In the genomic region with DNA sequence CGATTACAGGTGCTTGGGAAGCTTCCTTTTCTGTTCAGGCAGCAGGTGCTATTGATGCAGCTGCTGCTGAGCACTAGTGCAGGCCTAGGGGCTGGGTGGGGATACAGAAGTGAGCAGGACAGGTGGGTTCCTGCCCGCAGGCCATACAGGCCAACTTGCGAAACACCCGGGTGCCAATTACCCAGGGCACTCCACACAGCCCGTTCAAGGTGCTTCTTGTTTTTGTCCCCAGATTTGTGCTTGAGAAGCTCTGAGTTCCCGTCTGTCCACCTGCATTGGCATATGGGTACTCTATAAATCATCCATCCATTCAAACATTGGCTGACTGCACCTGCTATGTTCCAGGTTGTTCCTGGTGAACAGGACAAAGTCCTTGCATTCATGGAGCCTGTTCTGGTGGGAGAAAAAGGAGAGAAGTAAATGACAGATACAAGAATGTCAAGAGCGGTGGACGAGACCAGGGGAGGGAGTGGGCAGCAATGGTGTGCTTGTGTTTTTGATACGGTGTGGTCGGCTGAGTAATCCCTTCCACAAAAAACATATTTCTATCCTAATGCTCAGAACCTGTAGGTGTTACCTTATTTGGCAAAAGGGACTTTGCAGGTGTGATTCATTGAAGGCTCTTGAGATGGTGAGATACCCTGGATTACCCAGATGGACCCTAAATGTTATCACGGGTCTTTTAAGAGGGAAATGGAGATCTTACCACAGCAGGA, we compare ENCODE assay signal across 1 cellular context.
TF ChIP-seq lines count a peak whose summit lies in the region.

No MANE protein-coding gene starts in this region.

TF ChIP-seq in GM23338, 12 proteins besides CTCF, POLR2A, EP300 and RAD21:
- TF ChIP-seq, protein P1, sequence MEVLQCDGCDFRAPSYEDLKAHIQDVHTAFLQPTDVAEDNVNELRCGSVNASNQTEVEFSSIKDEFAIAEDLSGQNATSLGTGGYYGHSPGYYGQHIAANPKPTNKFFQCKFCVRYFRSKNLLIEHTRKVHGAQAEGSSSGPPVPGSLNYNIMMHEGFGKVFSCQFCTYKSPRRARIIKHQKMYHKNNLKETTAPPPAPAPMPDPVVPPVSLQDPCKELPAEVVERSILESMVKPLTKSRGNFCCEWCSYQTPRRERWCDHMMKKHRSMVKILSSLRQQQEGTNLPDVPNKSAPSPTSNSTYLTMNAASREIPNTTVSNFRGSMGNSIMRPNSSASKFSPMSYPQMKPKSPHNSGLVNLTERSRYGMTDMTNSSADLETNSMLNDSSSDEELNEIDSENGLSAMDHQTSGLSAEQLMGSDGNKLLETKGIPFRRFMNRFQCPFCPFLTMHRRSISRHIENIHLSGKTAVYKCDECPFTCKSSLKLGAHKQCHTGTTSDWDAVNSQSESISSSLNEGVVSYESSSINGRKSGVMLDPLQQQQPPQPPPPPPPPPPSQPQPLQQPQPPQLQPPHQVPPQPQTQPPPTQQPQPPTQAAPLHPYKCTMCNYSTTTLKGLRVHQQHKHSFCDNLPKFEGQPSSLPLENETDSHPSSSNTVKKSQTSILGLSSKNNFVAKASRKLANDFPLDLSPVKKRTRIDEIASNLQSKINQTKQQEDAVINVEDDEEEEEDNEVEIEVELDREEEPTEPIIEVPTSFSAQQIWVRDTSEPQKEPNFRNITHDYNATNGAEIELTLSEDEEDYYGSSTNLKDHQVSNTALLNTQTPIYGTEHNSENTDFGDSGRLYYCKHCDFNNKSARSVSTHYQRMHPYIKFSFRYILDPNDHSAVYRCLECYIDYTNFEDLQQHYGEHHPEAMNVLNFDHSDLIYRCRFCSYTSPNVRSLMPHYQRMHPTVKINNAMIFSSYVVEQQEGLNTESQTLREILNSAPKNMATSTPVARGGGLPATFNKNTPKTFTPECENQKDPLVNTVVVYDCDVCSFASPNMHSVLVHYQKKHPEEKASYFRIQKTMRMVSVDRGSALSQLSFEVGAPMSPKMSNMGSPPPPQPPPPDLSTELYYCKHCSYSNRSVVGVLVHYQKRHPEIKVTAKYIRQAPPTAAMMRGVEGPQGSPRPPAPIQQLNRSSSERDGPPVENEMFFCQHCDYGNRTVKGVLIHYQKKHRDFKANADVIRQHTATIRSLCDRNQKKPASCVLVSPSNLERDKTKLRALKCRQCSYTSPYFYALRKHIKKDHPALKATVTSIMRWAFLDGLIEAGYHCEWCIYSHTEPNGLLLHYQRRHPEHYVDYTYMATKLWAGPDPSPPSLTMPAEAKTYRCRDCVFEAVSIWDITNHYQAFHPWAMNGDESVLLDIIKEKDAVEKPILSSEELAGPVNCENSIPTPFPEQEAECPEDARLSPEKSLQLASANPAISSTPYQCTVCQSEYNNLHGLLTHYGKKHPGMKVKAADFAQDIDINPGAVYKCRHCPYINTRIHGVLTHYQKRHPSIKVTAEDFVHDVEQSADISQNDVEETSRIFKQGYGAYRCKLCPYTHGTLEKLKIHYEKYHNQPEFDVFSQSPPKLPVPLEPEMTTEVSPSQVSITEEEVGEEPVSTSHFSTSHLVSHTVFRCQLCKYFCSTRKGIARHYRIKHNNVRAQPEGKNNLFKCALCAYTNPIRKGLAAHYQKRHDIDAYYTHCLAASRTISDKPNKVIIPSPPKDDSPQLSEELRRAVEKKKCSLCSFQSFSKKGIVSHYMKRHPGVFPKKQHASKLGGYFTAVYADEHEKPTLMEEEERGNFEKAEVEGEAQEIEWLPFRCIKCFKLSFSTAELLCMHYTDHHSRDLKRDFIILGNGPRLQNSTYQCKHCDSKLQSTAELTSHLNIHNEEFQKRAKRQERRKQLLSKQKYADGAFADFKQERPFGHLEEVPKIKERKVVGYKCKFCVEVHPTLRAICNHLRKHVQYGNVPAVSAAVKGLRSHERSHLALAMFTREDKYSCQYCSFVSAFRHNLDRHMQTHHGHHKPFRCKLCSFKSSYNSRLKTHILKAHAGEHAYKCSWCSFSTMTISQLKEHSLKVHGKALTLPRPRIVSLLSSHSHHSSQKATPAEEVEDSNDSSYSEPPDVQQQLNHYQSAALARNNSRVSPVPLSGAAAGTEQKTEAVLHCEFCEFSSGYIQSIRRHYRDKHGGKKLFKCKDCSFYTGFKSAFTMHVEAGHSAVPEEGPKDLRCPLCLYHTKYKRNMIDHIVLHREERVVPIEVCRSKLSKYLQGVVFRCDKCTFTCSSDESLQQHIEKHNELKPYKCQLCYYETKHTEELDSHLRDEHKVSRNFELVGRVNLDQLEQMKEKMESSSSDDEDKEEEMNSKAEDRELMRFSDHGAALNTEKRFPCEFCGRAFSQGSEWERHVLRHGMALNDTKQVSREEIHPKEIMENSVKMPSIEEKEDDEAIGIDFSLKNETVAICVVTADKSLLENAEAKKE (CRISPR knock-in tag; IDR thresholded peaks at IDR 0.05) = no peak
- TF ChIP-seq NANOG (IDR thresholded peaks at IDR 0.05; ENCODE audit: borderline replicate concordance) (no peak), STAT1 (IDR thresholded peaks at IDR 0.05; ENCODE audit: unreplicated experiment) (no peak), EZH2phosphoT487 (IDR thresholded peaks at IDR 0.05; ENCODE audit: unreplicated experiment) (no peak), POLR2AphosphoS5 (IDR thresholded peaks at IDR 0.05; ENCODE audit: low read depth) (no peak), JUNB (IDR thresholded peaks at IDR 0.05; ENCODE audit: unreplicated experiment) (no peak), ZNF114 (CRISPR knock-in tag; IDR thresholded peaks at IDR 0.05) (no peak), ZNF331 (CRISPR knock-in tag; IDR thresholded peaks at IDR 0.05; ENCODE audit: low read depth) (no peak), EZH2 (IDR thresholded peaks at IDR 0.05; ENCODE audit: low read depth, unreplicated experiment) (no peak)
- TF ChIP-seq, protein P2, sequence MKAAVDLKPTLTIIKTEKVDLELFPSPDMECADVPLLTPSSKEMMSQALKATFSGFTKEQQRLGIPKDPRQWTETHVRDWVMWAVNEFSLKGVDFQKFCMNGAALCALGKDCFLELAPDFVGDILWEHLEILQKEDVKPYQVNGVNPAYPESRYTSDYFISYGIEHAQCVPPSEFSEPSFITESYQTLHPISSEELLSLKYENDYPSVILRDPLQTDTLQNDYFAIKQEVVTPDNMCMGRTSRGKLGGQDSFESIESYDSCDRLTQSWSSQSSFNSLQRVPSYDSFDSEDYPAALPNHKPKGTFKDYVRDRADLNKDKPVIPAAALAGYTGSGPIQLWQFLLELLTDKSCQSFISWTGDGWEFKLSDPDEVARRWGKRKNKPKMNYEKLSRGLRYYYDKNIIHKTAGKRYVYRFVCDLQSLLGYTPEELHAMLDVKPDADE (IDR thresholded peaks at IDR 0.05) = no peak
- TF ChIP-seq, protein P3, sequence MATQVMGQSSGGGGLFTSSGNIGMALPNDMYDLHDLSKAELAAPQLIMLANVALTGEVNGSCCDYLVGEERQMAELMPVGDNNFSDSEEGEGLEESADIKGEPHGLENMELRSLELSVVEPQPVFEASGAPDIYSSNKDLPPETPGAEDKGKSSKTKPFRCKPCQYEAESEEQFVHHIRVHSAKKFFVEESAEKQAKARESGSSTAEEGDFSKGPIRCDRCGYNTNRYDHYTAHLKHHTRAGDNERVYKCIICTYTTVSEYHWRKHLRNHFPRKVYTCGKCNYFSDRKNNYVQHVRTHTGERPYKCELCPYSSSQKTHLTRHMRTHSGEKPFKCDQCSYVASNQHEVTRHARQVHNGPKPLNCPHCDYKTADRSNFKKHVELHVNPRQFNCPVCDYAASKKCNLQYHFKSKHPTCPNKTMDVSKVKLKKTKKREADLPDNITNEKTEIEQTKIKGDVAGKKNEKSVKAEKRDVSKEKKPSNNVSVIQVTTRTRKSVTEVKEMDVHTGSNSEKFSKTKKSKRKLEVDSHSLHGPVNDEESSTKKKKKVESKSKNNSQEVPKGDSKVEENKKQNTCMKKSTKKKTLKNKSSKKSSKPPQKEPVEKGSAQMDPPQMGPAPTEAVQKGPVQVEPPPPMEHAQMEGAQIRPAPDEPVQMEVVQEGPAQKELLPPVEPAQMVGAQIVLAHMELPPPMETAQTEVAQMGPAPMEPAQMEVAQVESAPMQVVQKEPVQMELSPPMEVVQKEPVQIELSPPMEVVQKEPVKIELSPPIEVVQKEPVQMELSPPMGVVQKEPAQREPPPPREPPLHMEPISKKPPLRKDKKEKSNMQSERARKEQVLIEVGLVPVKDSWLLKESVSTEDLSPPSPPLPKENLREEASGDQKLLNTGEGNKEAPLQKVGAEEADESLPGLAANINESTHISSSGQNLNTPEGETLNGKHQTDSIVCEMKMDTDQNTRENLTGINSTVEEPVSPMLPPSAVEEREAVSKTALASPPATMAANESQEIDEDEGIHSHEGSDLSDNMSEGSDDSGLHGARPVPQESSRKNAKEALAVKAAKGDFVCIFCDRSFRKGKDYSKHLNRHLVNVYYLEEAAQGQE (IDR thresholded peaks at IDR 0.05; ENCODE audit: unreplicated experiment) = no peak
